In the genomic region with DNA sequence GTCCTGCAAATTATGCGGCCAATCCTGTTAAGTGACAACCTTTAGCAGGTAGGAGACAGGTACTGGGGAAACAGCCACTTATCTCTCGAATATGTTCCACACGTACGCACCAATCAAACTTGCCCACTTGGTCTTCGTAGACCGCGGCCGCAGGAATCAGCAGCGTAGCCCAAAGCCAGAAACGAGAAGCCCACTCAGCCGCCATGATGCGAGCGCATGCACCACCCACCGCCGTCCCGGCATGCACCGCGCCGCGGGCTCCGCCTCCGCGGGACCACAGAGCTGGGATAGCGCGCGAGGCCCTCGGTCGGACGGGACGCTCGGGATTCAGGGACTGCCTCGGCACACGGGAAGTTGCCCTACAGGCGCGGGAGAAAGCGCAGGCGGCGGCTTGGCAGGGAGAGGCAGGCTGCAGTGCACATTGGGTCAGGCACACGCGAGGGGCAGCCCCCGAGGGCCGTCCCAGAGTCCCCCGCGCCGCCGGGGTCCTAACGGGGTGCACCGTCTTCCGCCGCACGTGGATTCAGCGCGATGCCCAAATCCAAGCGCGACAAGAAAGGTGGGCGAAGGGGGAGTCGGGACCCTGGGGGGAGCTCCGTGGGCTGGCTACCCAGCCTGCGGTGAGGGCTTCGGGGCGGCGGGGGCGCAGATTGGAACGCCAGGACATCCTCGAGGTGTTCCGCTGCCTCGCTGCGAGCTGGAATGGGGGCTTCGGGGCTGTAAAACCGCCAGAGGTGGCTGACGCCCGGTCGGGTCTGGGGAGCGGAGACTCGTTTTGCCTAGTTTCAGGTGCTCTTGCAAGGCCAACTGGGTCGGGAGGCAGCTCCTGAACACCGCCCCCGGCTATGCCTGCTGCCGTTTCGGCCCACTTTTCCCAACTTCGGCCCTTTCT, we compare ENCODE assay signal across 1 cellular context.
TF ChIP-seq lines count a peak whose summit lies in the region.

TSS of gene EMC1 (minus strand) at position 220 of the 892 bp plus-strand sequence. CDS start at position 205, 15 bp downstream.
TSS of gene MRTO4 (plus strand) at position 501 of the 892 bp plus-strand sequence. CDS start at position 532, 31 bp downstream.

TF ChIP-seq in HEK293, 187 proteins besides CTCF, POLR2A, EP300 and RAD21 (continued from another document):
- TF ChIP-seq AEBP2 (tag by site-specific recombination; IDR thresholded peaks at IDR 0.05; ENCODE audit: borderline replicate concordance) (no peak), ZNF600 (tag by site-specific recombination; IDR thresholded peaks at IDR 0.05) (no peak), ZFP37 (tag by site-specific recombination; IDR thresholded peaks at IDR 0.05) (no peak), ZNF660 (tag by site-specific recombination; IDR thresholded peaks at IDR 0.05) (peak; percentile 89; the same call in 1 of the 2 replicates), ZNF610 (tag by site-specific recombination; IDR thresholded peaks at IDR 0.05; ENCODE audit: borderline replicate concordance) (peak; percentile 74), ZNF391 (tag by site-specific recombination; IDR thresholded peaks at IDR 0.05; ENCODE audit: borderline replicate concordance, low read depth) (peak; percentile 79; the same call in 1 of the 2 replicates), ZSCAN23 (tag by site-specific recombination; IDR thresholded peaks at IDR 0.05) (0 out of 2 replicates have a peak, but pooled peaks have one; percentile 35), ZNF510 (tag by site-specific recombination; IDR thresholded peaks at IDR 0.05; ENCODE audit: insufficient replicate concordance) (no peak), ZNF214 (tag by site-specific recombination; IDR thresholded peaks at IDR 0.05; ENCODE audit: borderline replicate concordance) (no peak), ZNF449 (tag by site-specific recombination; IDR thresholded peaks at IDR 0.05) (no peak), REPIN1 (tag by site-specific recombination; IDR thresholded peaks at IDR 0.05; ENCODE audit: low read depth) (0 out of 2 replicates have a peak, but pooled peaks have one; percentile 69)
- TF ChIP-seq, protein P1, sequence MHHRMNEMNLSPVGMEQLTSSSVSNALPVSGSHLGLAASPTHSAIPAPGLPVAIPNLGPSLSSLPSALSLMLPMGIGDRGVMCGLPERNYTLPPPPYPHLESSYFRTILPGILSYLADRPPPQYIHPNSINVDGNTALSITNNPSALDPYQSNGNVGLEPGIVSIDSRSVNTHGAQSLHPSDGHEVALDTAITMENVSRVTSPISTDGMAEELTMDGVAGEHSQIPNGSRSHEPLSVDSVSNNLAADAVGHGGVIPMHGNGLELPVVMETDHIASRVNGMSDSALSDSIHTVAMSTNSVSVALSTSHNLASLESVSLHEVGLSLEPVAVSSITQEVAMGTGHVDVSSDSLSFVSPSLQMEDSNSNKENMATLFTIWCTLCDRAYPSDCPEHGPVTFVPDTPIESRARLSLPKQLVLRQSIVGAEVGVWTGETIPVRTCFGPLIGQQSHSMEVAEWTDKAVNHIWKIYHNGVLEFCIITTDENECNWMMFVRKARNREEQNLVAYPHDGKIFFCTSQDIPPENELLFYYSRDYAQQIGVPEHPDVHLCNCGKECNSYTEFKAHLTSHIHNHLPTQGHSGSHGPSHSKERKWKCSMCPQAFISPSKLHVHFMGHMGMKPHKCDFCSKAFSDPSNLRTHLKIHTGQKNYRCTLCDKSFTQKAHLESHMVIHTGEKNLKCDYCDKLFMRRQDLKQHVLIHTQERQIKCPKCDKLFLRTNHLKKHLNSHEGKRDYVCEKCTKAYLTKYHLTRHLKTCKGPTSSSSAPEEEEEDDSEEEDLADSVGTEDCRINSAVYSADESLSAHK (tag by site-specific recombination; IDR thresholded peaks at IDR 0.05) = peak; percentile 47; the same call in 1 of the 2 replicates
- TF ChIP-seq, protein P2, sequence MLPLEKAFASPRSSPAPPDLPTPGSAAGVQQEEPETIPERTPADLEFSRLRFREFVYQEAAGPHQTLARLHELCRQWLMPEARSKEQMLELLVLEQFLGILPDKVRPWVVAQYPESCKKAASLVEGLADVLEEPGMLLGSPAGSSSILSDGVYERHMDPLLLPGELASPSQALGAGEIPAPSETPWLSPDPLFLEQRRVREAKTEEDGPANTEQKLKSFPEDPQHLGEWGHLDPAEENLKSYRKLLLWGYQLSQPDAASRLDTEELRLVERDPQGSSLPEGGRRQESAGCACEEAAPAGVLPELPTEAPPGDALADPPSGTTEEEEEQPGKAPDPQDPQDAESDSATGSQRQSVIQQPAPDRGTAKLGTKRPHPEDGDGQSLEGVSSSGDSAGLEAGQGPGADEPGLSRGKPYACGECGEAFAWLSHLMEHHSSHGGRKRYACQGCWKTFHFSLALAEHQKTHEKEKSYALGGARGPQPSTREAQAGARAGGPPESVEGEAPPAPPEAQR (tag by site-specific recombination; IDR thresholded peaks at IDR 0.05) = no peak
- TF ChIP-seq, protein P3, sequence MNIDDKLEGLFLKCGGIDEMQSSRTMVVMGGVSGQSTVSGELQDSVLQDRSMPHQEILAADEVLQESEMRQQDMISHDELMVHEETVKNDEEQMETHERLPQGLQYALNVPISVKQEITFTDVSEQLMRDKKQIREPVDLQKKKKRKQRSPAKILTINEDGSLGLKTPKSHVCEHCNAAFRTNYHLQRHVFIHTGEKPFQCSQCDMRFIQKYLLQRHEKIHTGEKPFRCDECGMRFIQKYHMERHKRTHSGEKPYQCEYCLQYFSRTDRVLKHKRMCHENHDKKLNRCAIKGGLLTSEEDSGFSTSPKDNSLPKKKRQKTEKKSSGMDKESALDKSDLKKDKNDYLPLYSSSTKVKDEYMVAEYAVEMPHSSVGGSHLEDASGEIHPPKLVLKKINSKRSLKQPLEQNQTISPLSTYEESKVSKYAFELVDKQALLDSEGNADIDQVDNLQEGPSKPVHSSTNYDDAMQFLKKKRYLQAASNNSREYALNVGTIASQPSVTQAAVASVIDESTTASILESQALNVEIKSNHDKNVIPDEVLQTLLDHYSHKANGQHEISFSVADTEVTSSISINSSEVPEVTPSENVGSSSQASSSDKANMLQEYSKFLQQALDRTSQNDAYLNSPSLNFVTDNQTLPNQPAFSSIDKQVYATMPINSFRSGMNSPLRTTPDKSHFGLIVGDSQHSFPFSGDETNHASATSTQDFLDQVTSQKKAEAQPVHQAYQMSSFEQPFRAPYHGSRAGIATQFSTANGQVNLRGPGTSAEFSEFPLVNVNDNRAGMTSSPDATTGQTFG (tag by site-specific recombination; IDR thresholded peaks at IDR 0.05; ENCODE audit: borderline replicate concordance) = no peak; the same call in 1 of the 2 replicates
